1 cellular context compared by ENCODE assay signal in the genomic region with DNA sequence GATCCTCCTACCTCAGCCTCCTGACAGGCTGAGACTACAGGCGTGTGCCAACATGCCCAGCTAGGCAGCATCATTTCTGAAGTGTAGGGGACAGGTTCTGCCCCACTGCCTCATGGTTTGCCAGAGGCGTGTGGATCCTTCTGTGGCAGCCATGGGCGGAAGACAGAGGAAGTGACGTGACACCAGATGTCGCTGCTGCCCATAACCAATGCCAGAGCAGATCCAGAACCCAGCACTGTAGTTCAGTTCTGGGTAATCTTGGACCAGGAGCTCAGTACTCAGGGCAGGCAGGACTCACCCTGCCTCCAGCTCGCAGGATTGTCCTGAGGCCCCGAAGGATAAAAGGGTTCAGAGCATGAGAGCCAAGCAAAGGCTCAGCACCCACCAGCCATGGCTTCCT.
TF ChIP-seq lines count a peak whose summit lies in the region.

No MANE protein-coding gene starts in this region.

TF ChIP-seq in GM23338, 12 proteins besides CTCF, POLR2A, EP300 and RAD21:
- TF ChIP-seq, protein P1, sequence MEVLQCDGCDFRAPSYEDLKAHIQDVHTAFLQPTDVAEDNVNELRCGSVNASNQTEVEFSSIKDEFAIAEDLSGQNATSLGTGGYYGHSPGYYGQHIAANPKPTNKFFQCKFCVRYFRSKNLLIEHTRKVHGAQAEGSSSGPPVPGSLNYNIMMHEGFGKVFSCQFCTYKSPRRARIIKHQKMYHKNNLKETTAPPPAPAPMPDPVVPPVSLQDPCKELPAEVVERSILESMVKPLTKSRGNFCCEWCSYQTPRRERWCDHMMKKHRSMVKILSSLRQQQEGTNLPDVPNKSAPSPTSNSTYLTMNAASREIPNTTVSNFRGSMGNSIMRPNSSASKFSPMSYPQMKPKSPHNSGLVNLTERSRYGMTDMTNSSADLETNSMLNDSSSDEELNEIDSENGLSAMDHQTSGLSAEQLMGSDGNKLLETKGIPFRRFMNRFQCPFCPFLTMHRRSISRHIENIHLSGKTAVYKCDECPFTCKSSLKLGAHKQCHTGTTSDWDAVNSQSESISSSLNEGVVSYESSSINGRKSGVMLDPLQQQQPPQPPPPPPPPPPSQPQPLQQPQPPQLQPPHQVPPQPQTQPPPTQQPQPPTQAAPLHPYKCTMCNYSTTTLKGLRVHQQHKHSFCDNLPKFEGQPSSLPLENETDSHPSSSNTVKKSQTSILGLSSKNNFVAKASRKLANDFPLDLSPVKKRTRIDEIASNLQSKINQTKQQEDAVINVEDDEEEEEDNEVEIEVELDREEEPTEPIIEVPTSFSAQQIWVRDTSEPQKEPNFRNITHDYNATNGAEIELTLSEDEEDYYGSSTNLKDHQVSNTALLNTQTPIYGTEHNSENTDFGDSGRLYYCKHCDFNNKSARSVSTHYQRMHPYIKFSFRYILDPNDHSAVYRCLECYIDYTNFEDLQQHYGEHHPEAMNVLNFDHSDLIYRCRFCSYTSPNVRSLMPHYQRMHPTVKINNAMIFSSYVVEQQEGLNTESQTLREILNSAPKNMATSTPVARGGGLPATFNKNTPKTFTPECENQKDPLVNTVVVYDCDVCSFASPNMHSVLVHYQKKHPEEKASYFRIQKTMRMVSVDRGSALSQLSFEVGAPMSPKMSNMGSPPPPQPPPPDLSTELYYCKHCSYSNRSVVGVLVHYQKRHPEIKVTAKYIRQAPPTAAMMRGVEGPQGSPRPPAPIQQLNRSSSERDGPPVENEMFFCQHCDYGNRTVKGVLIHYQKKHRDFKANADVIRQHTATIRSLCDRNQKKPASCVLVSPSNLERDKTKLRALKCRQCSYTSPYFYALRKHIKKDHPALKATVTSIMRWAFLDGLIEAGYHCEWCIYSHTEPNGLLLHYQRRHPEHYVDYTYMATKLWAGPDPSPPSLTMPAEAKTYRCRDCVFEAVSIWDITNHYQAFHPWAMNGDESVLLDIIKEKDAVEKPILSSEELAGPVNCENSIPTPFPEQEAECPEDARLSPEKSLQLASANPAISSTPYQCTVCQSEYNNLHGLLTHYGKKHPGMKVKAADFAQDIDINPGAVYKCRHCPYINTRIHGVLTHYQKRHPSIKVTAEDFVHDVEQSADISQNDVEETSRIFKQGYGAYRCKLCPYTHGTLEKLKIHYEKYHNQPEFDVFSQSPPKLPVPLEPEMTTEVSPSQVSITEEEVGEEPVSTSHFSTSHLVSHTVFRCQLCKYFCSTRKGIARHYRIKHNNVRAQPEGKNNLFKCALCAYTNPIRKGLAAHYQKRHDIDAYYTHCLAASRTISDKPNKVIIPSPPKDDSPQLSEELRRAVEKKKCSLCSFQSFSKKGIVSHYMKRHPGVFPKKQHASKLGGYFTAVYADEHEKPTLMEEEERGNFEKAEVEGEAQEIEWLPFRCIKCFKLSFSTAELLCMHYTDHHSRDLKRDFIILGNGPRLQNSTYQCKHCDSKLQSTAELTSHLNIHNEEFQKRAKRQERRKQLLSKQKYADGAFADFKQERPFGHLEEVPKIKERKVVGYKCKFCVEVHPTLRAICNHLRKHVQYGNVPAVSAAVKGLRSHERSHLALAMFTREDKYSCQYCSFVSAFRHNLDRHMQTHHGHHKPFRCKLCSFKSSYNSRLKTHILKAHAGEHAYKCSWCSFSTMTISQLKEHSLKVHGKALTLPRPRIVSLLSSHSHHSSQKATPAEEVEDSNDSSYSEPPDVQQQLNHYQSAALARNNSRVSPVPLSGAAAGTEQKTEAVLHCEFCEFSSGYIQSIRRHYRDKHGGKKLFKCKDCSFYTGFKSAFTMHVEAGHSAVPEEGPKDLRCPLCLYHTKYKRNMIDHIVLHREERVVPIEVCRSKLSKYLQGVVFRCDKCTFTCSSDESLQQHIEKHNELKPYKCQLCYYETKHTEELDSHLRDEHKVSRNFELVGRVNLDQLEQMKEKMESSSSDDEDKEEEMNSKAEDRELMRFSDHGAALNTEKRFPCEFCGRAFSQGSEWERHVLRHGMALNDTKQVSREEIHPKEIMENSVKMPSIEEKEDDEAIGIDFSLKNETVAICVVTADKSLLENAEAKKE (CRISPR knock-in tag; IDR thresholded peaks at IDR 0.05): no peak
- TF ChIP-seq JUNB (IDR thresholded peaks at IDR 0.05; ENCODE audit: unreplicated experiment): no peak
- no peak for TF ChIP-seq ZNF331 (CRISPR knock-in tag; IDR thresholded peaks at IDR 0.05; ENCODE audit: low read depth)
- no peak for TF ChIP-seq CREB1 (CRISPR knock-in tag; IDR thresholded peaks at IDR 0.05; ENCODE audit: low read depth)
- TF ChIP-seq EZH2phosphoT487 (IDR thresholded peaks at IDR 0.05; ENCODE audit: unreplicated experiment): no peak
- TF ChIP-seq, protein P2, sequence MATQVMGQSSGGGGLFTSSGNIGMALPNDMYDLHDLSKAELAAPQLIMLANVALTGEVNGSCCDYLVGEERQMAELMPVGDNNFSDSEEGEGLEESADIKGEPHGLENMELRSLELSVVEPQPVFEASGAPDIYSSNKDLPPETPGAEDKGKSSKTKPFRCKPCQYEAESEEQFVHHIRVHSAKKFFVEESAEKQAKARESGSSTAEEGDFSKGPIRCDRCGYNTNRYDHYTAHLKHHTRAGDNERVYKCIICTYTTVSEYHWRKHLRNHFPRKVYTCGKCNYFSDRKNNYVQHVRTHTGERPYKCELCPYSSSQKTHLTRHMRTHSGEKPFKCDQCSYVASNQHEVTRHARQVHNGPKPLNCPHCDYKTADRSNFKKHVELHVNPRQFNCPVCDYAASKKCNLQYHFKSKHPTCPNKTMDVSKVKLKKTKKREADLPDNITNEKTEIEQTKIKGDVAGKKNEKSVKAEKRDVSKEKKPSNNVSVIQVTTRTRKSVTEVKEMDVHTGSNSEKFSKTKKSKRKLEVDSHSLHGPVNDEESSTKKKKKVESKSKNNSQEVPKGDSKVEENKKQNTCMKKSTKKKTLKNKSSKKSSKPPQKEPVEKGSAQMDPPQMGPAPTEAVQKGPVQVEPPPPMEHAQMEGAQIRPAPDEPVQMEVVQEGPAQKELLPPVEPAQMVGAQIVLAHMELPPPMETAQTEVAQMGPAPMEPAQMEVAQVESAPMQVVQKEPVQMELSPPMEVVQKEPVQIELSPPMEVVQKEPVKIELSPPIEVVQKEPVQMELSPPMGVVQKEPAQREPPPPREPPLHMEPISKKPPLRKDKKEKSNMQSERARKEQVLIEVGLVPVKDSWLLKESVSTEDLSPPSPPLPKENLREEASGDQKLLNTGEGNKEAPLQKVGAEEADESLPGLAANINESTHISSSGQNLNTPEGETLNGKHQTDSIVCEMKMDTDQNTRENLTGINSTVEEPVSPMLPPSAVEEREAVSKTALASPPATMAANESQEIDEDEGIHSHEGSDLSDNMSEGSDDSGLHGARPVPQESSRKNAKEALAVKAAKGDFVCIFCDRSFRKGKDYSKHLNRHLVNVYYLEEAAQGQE (IDR thresholded peaks at IDR 0.05; ENCODE audit: unreplicated experiment): no peak
- TF ChIP-seq NANOG (IDR thresholded peaks at IDR 0.05; ENCODE audit: borderline replicate concordance): no peak
- TF ChIP-seq ZNF114 (CRISPR knock-in tag; IDR thresholded peaks at IDR 0.05): no peak
- no peak for TF ChIP-seq EZH2 (IDR thresholded peaks at IDR 0.05; ENCODE audit: low read depth, unreplicated experiment)
- TF ChIP-seq, protein P3, sequence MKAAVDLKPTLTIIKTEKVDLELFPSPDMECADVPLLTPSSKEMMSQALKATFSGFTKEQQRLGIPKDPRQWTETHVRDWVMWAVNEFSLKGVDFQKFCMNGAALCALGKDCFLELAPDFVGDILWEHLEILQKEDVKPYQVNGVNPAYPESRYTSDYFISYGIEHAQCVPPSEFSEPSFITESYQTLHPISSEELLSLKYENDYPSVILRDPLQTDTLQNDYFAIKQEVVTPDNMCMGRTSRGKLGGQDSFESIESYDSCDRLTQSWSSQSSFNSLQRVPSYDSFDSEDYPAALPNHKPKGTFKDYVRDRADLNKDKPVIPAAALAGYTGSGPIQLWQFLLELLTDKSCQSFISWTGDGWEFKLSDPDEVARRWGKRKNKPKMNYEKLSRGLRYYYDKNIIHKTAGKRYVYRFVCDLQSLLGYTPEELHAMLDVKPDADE (IDR thresholded peaks at IDR 0.05): no peak
- no peak for TF ChIP-seq STAT1 (IDR thresholded peaks at IDR 0.05; ENCODE audit: unreplicated experiment)
- TF ChIP-seq POLR2AphosphoS5 (IDR thresholded peaks at IDR 0.05; ENCODE audit: low read depth): no peak; the same call in 1 of the 2 replicates
TF ChIP-seq in GM23338: peak in this region for 0.
